In genomic region chr12:51950682-51951198, GRCh38 we compare ENCODE assay signal across 1 cellular context.
TF ChIP-seq lines count a peak whose summit lies in the region.

No MANE protein-coding gene starts in this region.

TF ChIP-seq in SK-N-SH, 30 proteins besides CTCF, POLR2A, EP300 and RAD21 (continued from another document):
- TF ChIP-seq, protein P1, sequence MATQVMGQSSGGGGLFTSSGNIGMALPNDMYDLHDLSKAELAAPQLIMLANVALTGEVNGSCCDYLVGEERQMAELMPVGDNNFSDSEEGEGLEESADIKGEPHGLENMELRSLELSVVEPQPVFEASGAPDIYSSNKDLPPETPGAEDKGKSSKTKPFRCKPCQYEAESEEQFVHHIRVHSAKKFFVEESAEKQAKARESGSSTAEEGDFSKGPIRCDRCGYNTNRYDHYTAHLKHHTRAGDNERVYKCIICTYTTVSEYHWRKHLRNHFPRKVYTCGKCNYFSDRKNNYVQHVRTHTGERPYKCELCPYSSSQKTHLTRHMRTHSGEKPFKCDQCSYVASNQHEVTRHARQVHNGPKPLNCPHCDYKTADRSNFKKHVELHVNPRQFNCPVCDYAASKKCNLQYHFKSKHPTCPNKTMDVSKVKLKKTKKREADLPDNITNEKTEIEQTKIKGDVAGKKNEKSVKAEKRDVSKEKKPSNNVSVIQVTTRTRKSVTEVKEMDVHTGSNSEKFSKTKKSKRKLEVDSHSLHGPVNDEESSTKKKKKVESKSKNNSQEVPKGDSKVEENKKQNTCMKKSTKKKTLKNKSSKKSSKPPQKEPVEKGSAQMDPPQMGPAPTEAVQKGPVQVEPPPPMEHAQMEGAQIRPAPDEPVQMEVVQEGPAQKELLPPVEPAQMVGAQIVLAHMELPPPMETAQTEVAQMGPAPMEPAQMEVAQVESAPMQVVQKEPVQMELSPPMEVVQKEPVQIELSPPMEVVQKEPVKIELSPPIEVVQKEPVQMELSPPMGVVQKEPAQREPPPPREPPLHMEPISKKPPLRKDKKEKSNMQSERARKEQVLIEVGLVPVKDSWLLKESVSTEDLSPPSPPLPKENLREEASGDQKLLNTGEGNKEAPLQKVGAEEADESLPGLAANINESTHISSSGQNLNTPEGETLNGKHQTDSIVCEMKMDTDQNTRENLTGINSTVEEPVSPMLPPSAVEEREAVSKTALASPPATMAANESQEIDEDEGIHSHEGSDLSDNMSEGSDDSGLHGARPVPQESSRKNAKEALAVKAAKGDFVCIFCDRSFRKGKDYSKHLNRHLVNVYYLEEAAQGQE (IDR thresholded peaks at IDR 0.05; ENCODE audit: low read depth, low read length), result no peak
- TF ChIP-seq SIN3A (IDR thresholded peaks at IDR 0.05; ENCODE audit: borderline replicate concordance, low read depth, low read length), result no peak
- TF ChIP-seq ELF1 (IDR thresholded peaks at IDR 0.05), result no peak
- no peak for TF ChIP-seq GABPA (IDR thresholded peaks at IDR 0.05; ENCODE audit: low read depth)
- no peak for TF ChIP-seq MAX (IDR thresholded peaks at IDR 0.05; ENCODE audit: low read depth)
- TF ChIP-seq CHD2 (IDR thresholded peaks at IDR 0.05; ENCODE audit: low read length, partially characterized antibody), result no peak
- TF ChIP-seq GATA2 (CRISPR knock-in tag; IDR thresholded peaks at IDR 0.05), result no peak
- TF ChIP-seq, protein P2, sequence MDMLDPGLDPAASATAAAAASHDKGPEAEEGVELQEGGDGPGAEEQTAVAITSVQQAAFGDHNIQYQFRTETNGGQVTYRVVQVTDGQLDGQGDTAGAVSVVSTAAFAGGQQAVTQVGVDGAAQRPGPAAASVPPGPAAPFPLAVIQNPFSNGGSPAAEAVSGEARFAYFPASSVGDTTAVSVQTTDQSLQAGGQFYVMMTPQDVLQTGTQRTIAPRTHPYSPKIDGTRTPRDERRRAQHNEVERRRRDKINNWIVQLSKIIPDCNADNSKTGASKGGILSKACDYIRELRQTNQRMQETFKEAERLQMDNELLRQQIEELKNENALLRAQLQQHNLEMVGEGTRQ (IDR thresholded peaks at IDR 0.05; ENCODE audit: borderline replicate concordance, low read depth, low read length), result no peak
- no peak for TF ChIP-seq EZH2phosphoT487 (IDR thresholded peaks at IDR 0.05; ENCODE audit: borderline replicate concordance, low read depth)
- no peak for TF ChIP-seq USF1 (IDR thresholded peaks at IDR 0.05; ENCODE audit: borderline replicate concordance, low read depth)
- no peak for TF ChIP-seq NRF1 (IDR thresholded peaks at IDR 0.05; ENCODE audit: low read depth, low read length)
- no peak for TF ChIP-seq YY1 (IDR thresholded peaks at IDR 0.05; ENCODE audit: low read depth)
- no peak for TF ChIP-seq RXRA (IDR thresholded peaks at IDR 0.05; ENCODE audit: borderline replicate concordance, low read depth)
